35 cellular contexts compared by ENCODE assay signal in genomic region chr16:86357950-86358349, GRCh38.
"Had no signal": no experiment of that assay in that cellular context is flagged by ENCODE, and none has a peak within 500 bp of the region (broad histone marks: within the 10 kb centered on the region; RNA-seq: fewer than 3 reads in every experiment).

No MANE protein-coding gene starts in this region.

- ATAC-seq: activated CD4-positive, alpha-beta T cell treated with anti-CD3 and anti-CD28 coated beads for 36 hours; activated CD4-positive, CD25-positive, alpha-beta regulatory T cell treated with anti-CD3 and anti-CD28 coated beads, Interleukin-2, amount 50 U/mL, for 24 hours; activated CD8-positive, alpha-beta T cell treated with anti-CD3 and anti-CD28 coated beads, Interleukin-2, amount 10 ng/mL, durations not matched to agents 7 days and 5 days; activated naive CD4-positive, alpha-beta T cell treated with anti-CD3 and anti-CD28 coated beads, Interleukin-2, amount 50 U/mL, for 72 hours; PC-3 had no signal

- H3K9ac ChIP-seq: SK-N-SH had no signal

- FAIRE-seq: TTC549 had no signal

- H3K27ac ChIP-seq: adrenal gland, brain microvascular endothelial cell, Peyer's patch, SJSA1 had no signal

- H3K4me2 ChIP-seq: SK-N-SH had no signal

- H3K27me3 ChIP-seq: brain microvascular endothelial cell, MG63, Peyer's patch, SJSA1 had no signal

- H3K4me3 ChIP-seq: adrenal gland, MG63, Peyer's patch, SJSA1 had no signal

- DNase-seq: activated CD4-positive, alpha-beta T cell treated with anti-CD3 and anti-CD28 coated beads for 36 hours; activated CD4-positive, alpha-beta T cell treated with anti-CD3 and anti-CD28 coated beads, Interleukin-2, amount 10 ng/mL, durations not matched to agents 7 days and 5 days; activated CD4-positive, alpha-beta T cell treated with anti-CD3 and anti-CD28 coated beads, Interleukin-2, amount 50 U/mL, for 48 hours; activated CD8-positive, alpha-beta T cell treated with anti-CD3 and anti-CD28 coated beads, Interleukin-2, amount 10 ng/mL, durations not matched to agents 7 days and 5 days; activated gamma-delta T cell treated with Interleukin-2 at 50 U/mL for 16 hours; activated naive CD4-positive, alpha-beta T cell treated with anti-CD3 and anti-CD28 coated beads for 36 hours; activated T-cell treated with anti-CD3 and anti-CD28 coated beads, Interleukin-2, amount 50 U/mL, for 24 hours; adrenal gland; brain microvascular endothelial cell; central memory CD4-positive, alpha-beta T cell; Kasumi-1; KG1; MG63; NCI-H1048; NCI-H1105 treated with DMSO at 0.1 percent for 48 hours; NCI-H1436; NCI-H1694; NCI-H1930; NCI-H2081 treated with DMSO at 0.1 percent for 48 hours; NCI-H345; NCI-H524 treated with DMSO at 0.1 percent for 48 hours; NCI-H748 treated with DMSO at 0.1 percent for 48 hours; NK-92 treated with Interleukin-12 subunit alpha and Interleukin-12 subunit beta, amount 100 ng/mL, for 24 hours; PC-3; Peyer's patch; RPMI8226; SHP77 treated with DMSO at 0.1 percent for 48 hours; SK-N-SH had no signal

- H3K36me3 ChIP-seq: adrenal gland, brain microvascular endothelial cell, MG63, Peyer's patch, SJSA1 had no signal

- H3K4me1 ChIP-seq: adrenal gland, Peyer's patch had no signal

- H3K9me3 ChIP-seq: adrenal gland, Peyer's patch, SK-N-SH had no signal

- H3K4me3 Mint-ChIP-seq: activated CD4-positive, alpha-beta T cell treated with anti-CD3 and anti-CD28 coated beads for 36 hours; activated CD4-positive, alpha-beta T cell treated with anti-CD3 and anti-CD28 coated beads, Interleukin-2, amount 10 ng/mL, durations not matched to agents 7 days and 5 days; activated CD8-positive, alpha-beta T cell treated with anti-CD3 and anti-CD28 coated beads, Interleukin-2, amount 10 ng/mL, durations not matched to agents 7 days and 5 days; activated naive CD4-positive, alpha-beta T cell treated with anti-CD3 and anti-CD28 coated beads for 36 hours; activated T-cell treated with anti-CD3 and anti-CD28 coated beads, Interleukin-2, amount 50 U/mL, for 24 hours; activated T-helper 1 cell treated with anti-CD3 and anti-CD28 coated beads, Interleukin-12 subunit alpha, Interleukin-12 subunit beta, Interleukin-2, Interleukin-4 antibody, amounts not matched to agents 30 ng/mL and 10 ng/mL and 1 ng/mL, durations not matched to agents 14 hours and 24 hours and 36 hours; T-helper 1 cell treated with Interleukin-12 subunit alpha and Interleukin-12 subunit beta and Interleukin-4 antibody, amounts not matched to agents 30 μg/mL and 1 μg/mL, for 36 hours; T-helper 2 cell treated with Interferon-gamma antibody and Interleukin-4, amounts not matched to agents 5 μg/mL and 100 μg/mL, for 36 hours had no signal

- H3K27ac Mint-ChIP-seq: activated CD4-positive, alpha-beta T cell treated with anti-CD3 and anti-CD28 coated beads for 36 hours; activated CD4-positive, alpha-beta T cell treated with anti-CD3 and anti-CD28 coated beads, Interleukin-2, amount 10 ng/mL, durations not matched to agents 7 days and 5 days; activated CD8-positive, alpha-beta T cell treated with anti-CD3 and anti-CD28 coated beads, Interleukin-2, amount 10 ng/mL, durations not matched to agents 7 days and 5 days; activated naive CD4-positive, alpha-beta T cell treated with anti-CD3 and anti-CD28 coated beads for 36 hours; activated naive CD4-positive, alpha-beta T cell treated with anti-CD3 and anti-CD28 coated beads, Interleukin-2, amount 50 U/mL, for 72 hours; activated T-cell treated with anti-CD3 and anti-CD28 coated beads, Interleukin-2, amount 50 U/mL, for 24 hours; activated T-helper 1 cell treated with anti-CD3 and anti-CD28 coated beads, Interleukin-12 subunit alpha, Interleukin-12 subunit beta, Interleukin-2, Interleukin-4 antibody, amounts not matched to agents 30 ng/mL and 10 ng/mL and 1 ng/mL, durations not matched to agents 14 hours and 24 hours and 36 hours; T-helper 1 cell treated with Interleukin-12 subunit alpha and Interleukin-12 subunit beta and Interleukin-4 antibody, amounts not matched to agents 30 μg/mL and 1 μg/mL, for 36 hours; T-helper 2 cell treated with Interferon-gamma antibody and Interleukin-4, amounts not matched to agents 5 μg/mL and 100 μg/mL, for 36 hours had no signal

- H3K4me1 Mint-ChIP-seq: activated CD4-positive, alpha-beta T cell treated with anti-CD3 and anti-CD28 coated beads for 36 hours; activated CD4-positive, alpha-beta T cell treated with anti-CD3 and anti-CD28 coated beads, Interleukin-2, amount 10 ng/mL, durations not matched to agents 7 days and 5 days had no signal
